Comparison of ENCODE assay signal across 14 cellular contexts in genomic region chr2:55862673-55863390, GRCh38.
DNase-seq lines count a peak whose midpoint lies in the region; ATAC-seq, FAIRE-seq and TF ChIP-seq lines count a peak whose summit lies in the region.
"Had no signal": no experiment of that assay in that cellular context is flagged by ENCODE, and none has a peak within 500 bp of the region (broad histone marks: within the 10 kb centered on the region; RNA-seq: fewer than 3 reads in every experiment).

No MANE protein-coding gene starts in this region.

- H3K4me3 Mint-ChIP-seq in stimulated activated naive CD8-positive, alpha-beta T cell treated with anti-CD3 and anti-CD28 coated beads, Interleukin-15, amount 100 ng/mL, for 72 hours: no peak overlapping the region

- peak overlapping the region; percentile 31 for H2BK5ac ChIP-seq in trophoblast cell (ENCODE audit: low read depth, low read length, poor library complexity)

- H2BK120ac ChIP-seq in trophoblast cell (ENCODE audit: insufficient read depth, low read length, poor library complexity): peak overlapping the region; percentile 76

- H3K23ac ChIP-seq in trophoblast cell (ENCODE audit: low read length): no peak overlapping the region

- H3K4me1 ChIP-seq in RWPE2 (ENCODE audit: insufficient read depth, poor library complexity, severe bottlenecking) (peaks cover 38% of the 10 kb centered on the region), trophoblast cell (ENCODE audit: control insufficient read depth in 1 of 2, insufficient read depth in 2 of 2, low read length in 2 of 2) (peaks cover 0 to 3% of the 10 kb centered on the region in 2 experiments), spleen (peaks cover 0 to 4% (median 0%) of the 10 kb centered on the region in 6 donors)
- H3K4me1 ChIP-seq: colonic mucosa, testis had no signal

- TF ChIP-seq POLR2A in GM12892 (IDR thresholded peaks at IDR 0.05; ENCODE audit: low read depth, low read length) (no peak), spleen (IDR thresholded peaks at IDR 0.05) (no peak)

- intact Hi-C loops in spleen (cut with DNase I; ENCODE audit: low total_unique reads): no loop called here

- no peak overlapping the region for H3K9ac ChIP-seq in trophoblast cell (ENCODE audit: low read length)

- H3K4ac ChIP-seq in trophoblast cell (ENCODE audit: low read depth, low read length): no peak overlapping the region

- no peaks in the 10 kb centered on the region for H3K27me3 Mint-ChIP-seq in stimulated activated naive CD8-positive, alpha-beta T cell treated with anti-CD3 and anti-CD28 coated beads, Interleukin-15, amount 100 ng/mL, for 72 hours

- H4K12ac ChIP-seq in trophoblast cell (ENCODE audit: low read depth, low read length): no peak overlapping the region

- no peaks in the 10 kb centered on the region for H3K4me1 Mint-ChIP-seq in stimulated activated naive CD8-positive, alpha-beta T cell treated with anti-CD3 and anti-CD28 coated beads, Interleukin-15, amount 100 ng/mL, for 72 hours

- no peak overlapping the region for H2AFZ ChIP-seq in trophoblast cell (ENCODE audit: insufficient read depth, low read length, poor library complexity)

- TF ChIP-seq CTCF in RWPE2 (IDR thresholded peaks at IDR 0.05; ENCODE audit: poor library complexity, severe bottlenecking) (no peak), fibroblast of pulmonary artery (IDR thresholded peaks at IDR 0.05; ENCODE audit: low read length, missing control alignments) (no peak), GM20000 (IDR thresholded peaks at IDR 0.05; ENCODE audit: extremely low read depth, missing control alignments) (no peak), spleen (IDR thresholded peaks at IDR 0.05 in 8 of 11, conservative IDR thresholded peaks at IDR 0.05 in 3 of 11) (no peak)

- H3K27ac ChIP-seq in RWPE2 (ENCODE audit: poor library complexity, severe bottlenecking) (peak overlapping the region; percentile 99), trophoblast cell (ENCODE audit: low read depth, low read length) (no peak overlapping the region), spleen (peak overlapping the region in 2 of 8 donors; percentile 31 to 32)
- H3K27ac ChIP-seq: colonic mucosa, neutrophil, testis had no signal

- H3K4me3 ChIP-seq in RWPE2 (ENCODE audit: severe bottlenecking) (no peak overlapping the region), fibroblast of pulmonary artery (replicated peaks; ENCODE audit: low read depth, low read length) (no peak overlapping the region), trophoblast cell (ENCODE audit: low read depth, low read length) (no peak overlapping the region), spleen (no peak overlapping the region)
- H3K4me3 ChIP-seq: colonic mucosa, testis had no signal

- no CpG with 5 or more reads among the region's 7 CpGs for WGBS in trophoblast cell (ENCODE audit: extremely low coverage, insufficient coverage, insufficient read length)
- 82 to 94% (median 89%) methylated on average over 7 of the region's 7 CpGs for WGBS in spleen, 5 donors

- H3K79me1 ChIP-seq in trophoblast cell (ENCODE audit: low read length): peaks cover 3% of the 10 kb centered on the region

- no peak overlapping the region for H3K4me2 ChIP-seq in trophoblast cell (ENCODE audit: low read length)

- peak overlapping the region; percentile 62 for H4K91ac ChIP-seq in trophoblast cell (ENCODE audit: low read depth, low read length)

- H3K36me3 ChIP-seq in RWPE2 (ENCODE audit: low read depth) (peaks cover 30% of the 10 kb centered on the region), trophoblast cell (ENCODE audit: control insufficient read depth in 1 of 2, insufficient read depth in 2 of 2, low read length in 2 of 2) (no peaks in the 10 kb centered on the region), spleen (no peaks in the 10 kb centered on the region)
- H3K36me3 ChIP-seq: colonic mucosa, neutrophil had no signal

- no peaks in the 10 kb centered on the region for H3K9me3 Mint-ChIP-seq in stimulated activated naive CD8-positive, alpha-beta T cell treated with anti-CD3 and anti-CD28 coated beads, Interleukin-15, amount 100 ng/mL, for 72 hours

- no peak overlapping the region for H4K8ac ChIP-seq in trophoblast cell (ENCODE audit: low read depth, low read length)

- H3K79me2 ChIP-seq in trophoblast cell (ENCODE audit: control insufficient read depth, insufficient read depth, low read length, poor library complexity): no peaks in the 10 kb centered on the region

- H3K27ac Mint-ChIP-seq in stimulated activated naive CD8-positive, alpha-beta T cell treated with anti-CD3 and anti-CD28 coated beads, Interleukin-15, amount 100 ng/mL, for 72 hours: no peak overlapping the region

- DNase-seq in Caki2 (ENCODE audit: low read depth) (peak; percentile 84), RWPE2 (ENCODE audit: low spot score) (peak; percentile 80), fibroblast of pulmonary artery (ENCODE audit: low read depth) (peak; percentile 100), trophoblast cell (peak; percentile 90 to 98), GM20000 (ENCODE audit: low spot score) (no peak), GM12892 (ENCODE audit: insufficient read length) (no peak), spleen (no peak)
- DNase-seq in stimulated activated naive CD8-positive, alpha-beta T cell treated with anti-CD3 and anti-CD28 coated beads, Interleukin-15, amount 100 ng/mL, for 72 hours: no peak
- DNase-seq: colonic mucosa, NCI-H1092 treated with DMSO at 0.1 percent for 48 hours, testis had no signal

- in situ Hi-C loops in Caki2 (cut with HindIII; ENCODE audit: low pct_unique_long_range_greater_than_20kb, low sequenced_read_pairs): no loop called here

- no peak for FAIRE-seq in GM12892 (lab: Jason Lieb, UNC)
- FAIRE-seq: G401.6 had no signal

- H2AK5ac ChIP-seq in trophoblast cell (ENCODE audit: low read length): peak overlapping the region; percentile 83

- no peaks in the 10 kb centered on the region for H3K27me3 ChIP-seq in RWPE2 (ENCODE audit: insufficient read depth, poor library complexity, severe bottlenecking)
- H3K27me3 ChIP-seq in trophoblast cell (ENCODE audit: insufficient read depth, low read length): no peaks in the 10 kb centered on the region
- no peaks in the 10 kb centered on the region for H3K27me3 ChIP-seq in spleen (replicated peaks in 1 of 7)
- H3K27me3 ChIP-seq: colonic mucosa, neutrophil, testis had no signal

- peak overlapping the region; percentile 77 for H3K14ac ChIP-seq in trophoblast cell (ENCODE audit: low read length)

- H3K18ac ChIP-seq in trophoblast cell (ENCODE audit: low read length): no peak overlapping the region

- H3K9me3 ChIP-seq in RWPE2 (ENCODE audit: severe bottlenecking) (no peaks in the 10 kb centered on the region), trophoblast cell (ENCODE audit: insufficient read depth, low read depth, low read length) (no peaks in the 10 kb centered on the region), spleen (no peaks in the 10 kb centered on the region)
- H3K9me3 ChIP-seq: colonic mucosa, neutrophil, testis had no signal

- peak overlapping the region; percentile 96 for H2BK12ac ChIP-seq in trophoblast cell (ENCODE audit: low read length)

- peak; percentile 94 for ATAC-seq in RWPE2 (ENCODE audit: low read depth)
- ATAC-seq in stimulated activated naive CD8-positive, alpha-beta T cell treated with anti-CD3 and anti-CD28 coated beads, Interleukin-15, amount 100 ng/mL, for 72 hours: no peak
- ATAC-seq: activated CD4-positive, CD25-positive, alpha-beta regulatory T cell treated with anti-CD3 and anti-CD28 coated beads, Interleukin-2, amount 50 U/mL, for 24 hours had no signal

Comparison
In these comparisons a context has a peak if more than half of its experiments do, and no peak if none do; other contexts are left out.
1. DNase-seq: peak in Caki2 (single experiment), RWPE2 (single experiment), fibroblast of pulmonary artery (single experiment) and trophoblast cell (2 of 2); none in GM20000 (single experiment), stimulated activated naive CD8-positive, alpha-beta T cell treated with anti-CD3 and anti-CD28 coated beads, Interleukin-15, amount 100 ng/mL, for 72 hours (0 of 2), GM12892 (single experiment) and spleen (single experiment).